In genomic region chr10:70145166-70145665, GRCh38 we compare ENCODE assay signal across 1 cellular context.
TF ChIP-seq lines count a peak whose summit lies in the region.

No MANE protein-coding gene starts in this region.

TF ChIP-seq in HEK293, 187 proteins besides CTCF, POLR2A, EP300 and RAD21 (continued from another document):
- TF ChIP-seq ZNF202 (tag by site-specific recombination; IDR thresholded peaks at IDR 0.05; ENCODE audit: borderline replicate concordance): no peak
- TF ChIP-seq ZNF223 (tag by site-specific recombination; IDR thresholded peaks at IDR 0.05): no peak
- TF ChIP-seq GLIS2 (tag by site-specific recombination; IDR thresholded peaks at IDR 0.05): peak; percentile 95
- no peak for TF ChIP-seq ZNF37A (tag by site-specific recombination; IDR thresholded peaks at IDR 0.05)
